Comparison of ENCODE assay signal across 11 cellular contexts in the genomic region with DNA sequence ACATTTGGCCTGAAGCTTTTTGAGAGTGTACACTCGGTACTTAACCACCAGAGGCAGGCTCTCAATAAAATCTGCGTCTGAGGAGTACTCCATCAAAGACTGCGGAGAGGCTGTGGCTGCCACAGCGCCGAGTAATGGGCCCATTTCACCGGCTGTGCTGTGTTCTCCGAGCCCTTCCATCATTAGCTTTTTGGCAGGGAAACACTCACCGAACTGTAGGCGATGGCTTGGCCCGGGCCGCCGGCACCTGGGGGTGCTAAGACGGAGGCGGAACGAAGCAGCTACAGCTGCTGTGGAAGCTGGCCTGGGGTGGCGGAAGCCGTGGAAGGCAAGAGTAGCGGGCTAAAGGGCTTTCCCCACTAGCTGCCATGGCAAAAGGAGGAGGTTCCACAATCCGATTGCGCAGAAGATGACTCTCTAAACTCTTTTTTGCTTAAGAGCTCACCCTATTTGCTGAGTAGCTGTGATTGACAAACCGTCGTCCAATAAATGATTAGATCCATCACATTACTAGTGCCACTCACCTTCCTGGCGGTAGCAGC. TPM values are rescaled to one million over a fixed set of nuclear protein-coding genes. Genes with fewer than 3 reads are reported as not detected.
DNase-seq lines count a peak whose midpoint lies in the region; ATAC-seq lines count a peak whose summit lies in the region.
"Had no signal": no experiment of that assay in that cellular context is flagged by ENCODE, and none has a peak within 500 bp of the region (broad histone marks: within the 10 kb centered on the region; RNA-seq: fewer than 3 reads in every experiment).

No MANE protein-coding gene starts in this region.

- H3K27ac Mint-ChIP-seq in T-helper 2 cell treated with Interferon-gamma antibody and Interleukin-4, amounts not matched to agents 5 μg/mL and 100 μg/mL, for 36 hours, result no peak overlapping the region
- H3K27ac Mint-ChIP-seq: CD4-positive, CD25-positive, alpha-beta regulatory T cell had no signal

- H3K27me3 Mint-ChIP-seq in activated T-cell treated with anti-CD3 and anti-CD28 coated beads, Interleukin-2, amount 50 U/mL, for 4 hours (ENCODE audit: low read depth), result peaks cover 9% of the 10 kb centered on the region
- H3K27me3 Mint-ChIP-seq in T-helper 2 cell treated with Interferon-gamma antibody and Interleukin-4, amounts not matched to agents 5 μg/mL and 100 μg/mL, for 36 hours (ENCODE audit: low read depth), result no peaks in the 10 kb centered on the region
- H3K27me3 Mint-ChIP-seq: CD4-positive, CD25-positive, alpha-beta regulatory T cell had no signal

- no peaks in the 10 kb centered on the region for H3K4me1 Mint-ChIP-seq in activated T-cell treated with anti-CD3 and anti-CD28 coated beads, Interleukin-2, amount 50 U/mL, for 4 hours (ENCODE audit: low read depth)
- peaks cover 2% of the 10 kb centered on the region for H3K4me1 Mint-ChIP-seq in T-helper 2 cell treated with Interferon-gamma antibody and Interleukin-4, amounts not matched to agents 5 μg/mL and 100 μg/mL, for 36 hours (ENCODE audit: low read depth)
- H3K4me1 Mint-ChIP-seq: CD4-positive, CD25-positive, alpha-beta regulatory T cell had no signal

- H3K9me3 Mint-ChIP-seq in activated T-cell treated with anti-CD3 and anti-CD28 coated beads, Interleukin-2, amount 50 U/mL, for 4 hours, result no peaks in the 10 kb centered on the region
- no peaks in the 10 kb centered on the region for H3K9me3 Mint-ChIP-seq in T-helper 2 cell treated with Interferon-gamma antibody and Interleukin-4, amounts not matched to agents 5 μg/mL and 100 μg/mL, for 36 hours

- DNase-seq in activated T-cell treated with anti-CD3 and anti-CD28 coated beads, Interleukin-2, amount 50 U/mL, for 4 hours, result no peak
- DNase-seq in activated T-cell treated with anti-CD3 and anti-CD28 coated beads, Interleukin-2, amount 50 U/mL, for 1 hour, result no peak
- DNase-seq in T-helper 2 cell treated with Interferon-gamma antibody and Interleukin-4, amounts not matched to agents 5 μg/mL and 100 μg/mL, for 36 hours (ENCODE audit: low spot score), result peak; percentile 4
- peak; percentile 47 for DNase-seq in iPS DF 6.9 (ENCODE audit: low read depth, low spot score)
- no peak for DNase-seq in stimulated activated naive CD8-positive, alpha-beta T cell treated with anti-CD3 and anti-CD28 coated beads, Interleukin-15, Interleukin-2, amounts not matched to agents 100 U/mL and 50 U/mL, for 24 hours
- DNase-seq in T1000 (lab: John Stamatoyannopoulos, UW), result no peak
- DNase-seq in NCI-H2081 treated with DMSO at 0.1 percent for 48 hours (lab: John Stamatoyannopoulos, UW), result no peak
- no peak for DNase-seq in NCI-H2029 treated with DMSO at 0.1 percent for 48 hours (lab: John Stamatoyannopoulos, UW)
- DNase-seq: CD4-positive, CD25-positive, alpha-beta regulatory T cell had no signal

- no peaks in the 10 kb centered on the region for H3K36me3 ChIP-seq in iPS DF 6.9 (ENCODE audit: control insufficient read depth, insufficient read depth, low read length)

- H3K4me1 ChIP-seq in iPS DF 6.9 (ENCODE audit: control insufficient read depth, insufficient read depth, low read length), result no peaks in the 10 kb centered on the region

- peak in 1 of 2 donors; percentile 46 for ATAC-seq in activated T-cell treated with anti-CD3 and anti-CD28 coated beads, Interleukin-2, amount 50 U/mL, for 4 hours
- peak; percentile 36 for ATAC-seq in stimulated activated naive CD8-positive, alpha-beta T cell treated with anti-CD3 and anti-CD28 coated beads, Interleukin-15, Interleukin-2, amounts not matched to agents 100 U/mL and 50 U/mL, for 24 hours

- peak overlapping the region; percentile 96 for H3K4me3 ChIP-seq in iPS DF 6.9 (ENCODE audit: low read length)
- H3K4me3 ChIP-seq: SK-N-MC had no signal

- no peak overlapping the region for H3K27ac ChIP-seq in iPS DF 6.9 (ENCODE audit: low read length)
- H3K27ac ChIP-seq: SK-N-MC had no signal

- H3K27me3 ChIP-seq in iPS DF 6.9 (ENCODE audit: control insufficient read depth, insufficient read depth, low read length), result no peaks in the 10 kb centered on the region

- H3K36me3 Mint-ChIP-seq in activated T-cell treated with anti-CD3 and anti-CD28 coated beads, Interleukin-2, amount 50 U/mL, for 4 hours (ENCODE audit: insufficient read depth), result no peaks in the 10 kb centered on the region
- H3K36me3 Mint-ChIP-seq in T-helper 2 cell treated with Interferon-gamma antibody and Interleukin-4, amounts not matched to agents 5 μg/mL and 100 μg/mL, for 36 hours (ENCODE audit: low read depth), result no peaks in the 10 kb centered on the region
- H3K36me3 Mint-ChIP-seq: CD4-positive, CD25-positive, alpha-beta regulatory T cell had no signal

- H3K4me3 Mint-ChIP-seq in activated T-cell treated with anti-CD3 and anti-CD28 coated beads, Interleukin-2, amount 50 U/mL, for 4 hours, result peak overlapping the region; percentile 47
- H3K4me3 Mint-ChIP-seq in T-helper 2 cell treated with Interferon-gamma antibody and Interleukin-4, amounts not matched to agents 5 μg/mL and 100 μg/mL, for 36 hours, result peak overlapping the region; percentile 63

- no peaks in the 10 kb centered on the region for H3K9me3 ChIP-seq in iPS DF 6.9 (ENCODE audit: control insufficient read depth, insufficient read depth, low read length)

- no CpG with 5 or more reads among the region's 23 CpGs for WGBS in iPS DF 6.9 (ENCODE audit: insufficient coverage, insufficient read length)

RNA-seq across cellular contexts. Expression of a gene that starts 48.5 kb away (rescaled TPM):
- not detected for total RNA-seq in activated T-cell treated with anti-CD3 and anti-CD28 coated beads, Interleukin-2, amount 50 U/mL, for 4 hours
- total RNA-seq: CD4-positive, CD25-positive, alpha-beta regulatory T cell; fibroblast of villous mesenchyme had no signal

Comparison
In these comparisons a context has a peak if more than half of its experiments do, and no peak if none do; other contexts are left out.
1. DNase-seq: peak in T-helper 2 cell treated with Interferon-gamma antibody and Interleukin-4, amounts not matched to agents 5 μg/mL and 100 μg/mL, for 36 hours (single experiment) and iPS DF 6.9 (single experiment); none in activated T-cell treated with anti-CD3 and anti-CD28 coated beads, Interleukin-2, amount 50 U/mL, for 4 hours (single experiment), activated T-cell treated with anti-CD3 and anti-CD28 coated beads, Interleukin-2, amount 50 U/mL, for 1 hour (single experiment), stimulated activated naive CD8-positive, alpha-beta T cell treated with anti-CD3 and anti-CD28 coated beads, Interleukin-15, Interleukin-2, amounts not matched to agents 100 U/mL and 50 U/mL, for 24 hours (single experiment), T1000 (single experiment), NCI-H2081 treated with DMSO at 0.1 percent for 48 hours (single experiment) and NCI-H2029 treated with DMSO at 0.1 percent for 48 hours (single experiment).